In the genomic region with DNA sequence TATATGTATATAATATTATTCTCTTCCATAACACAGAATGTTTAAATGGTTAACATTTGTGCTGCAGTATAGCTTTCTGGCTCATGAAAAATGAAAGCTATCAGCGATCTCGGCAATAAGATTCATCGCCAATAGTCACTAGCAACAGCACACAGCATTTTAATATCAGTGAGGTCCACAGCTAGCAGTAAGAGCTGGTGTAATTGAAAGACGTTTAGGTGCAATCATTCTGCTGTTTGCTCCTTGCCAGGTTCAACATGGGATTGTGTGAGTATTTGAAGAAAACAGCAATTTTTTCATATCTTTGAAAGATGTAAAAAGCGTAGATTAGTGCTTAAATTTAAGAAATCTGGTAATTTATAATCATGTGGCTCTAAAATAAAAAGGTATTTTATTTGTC, we compare ENCODE assay signal across 10 cellular contexts. TPM values are rescaled to one million over a fixed set of nuclear protein-coding genes. Genes with fewer than 3 reads are reported as not detected.
A peak's percentile ranks its signal among the peaks of the same experiment; 100 is the strongest.
DNase-seq lines count a peak whose midpoint lies in the region; ATAC-seq and TF ChIP-seq lines count a peak whose summit lies in the region.
"Had no signal": no experiment of that assay in that cellular context is flagged by ENCODE, and none has a peak within 500 bp of the region (broad histone marks: within the 10 kb centered on the region; RNA-seq: fewer than 3 reads in every experiment).

No MANE protein-coding gene starts in this region.

- H4K20me1 ChIP-seq in Loucy (ENCODE audit: insufficient read depth, low read length, poor library complexity, severe bottlenecking) (peaks cover 75% of the 10 kb centered on the region), PC-3 (ENCODE audit: low read length) (no peaks in the 10 kb centered on the region)

- DNase-seq in BE2C: no peak
- no peak for DNase-seq in T-cell
- DNase-seq in fibroblast of peridontal ligament (ENCODE audit: extremely low read depth): peak; percentile 59
- no peak for DNase-seq in ecto neural progenitor cell (ENCODE audit: low spot score)
- DNase-seq in PC-3: no peak
- DNase-seq: NCI-H226; stimulated activated CD4-positive, alpha-beta T cell treated with anti-CD3 and anti-CD28 coated beads, Interleukin-2, amount 100 ng/mL, for 48 hours had no signal

- H3K79me2 ChIP-seq in Loucy (ENCODE audit: insufficient read depth, low read length): peaks cover 93% of the 10 kb centered on the region
- no peaks in the 10 kb centered on the region for H3K79me2 ChIP-seq in PC-3 (ENCODE audit: low read length)

- H3K4me1 Mint-ChIP-seq in T-cell: peaks cover 82 to 94% (median 84%) of the 10 kb centered on the region in 3 donors

- H3K9me2 ChIP-seq in Loucy (replicated peaks; ENCODE audit: low read depth, low read length) (no peaks in the 10 kb centered on the region), PC-3 (replicated peaks; ENCODE audit: low read length) (no peaks in the 10 kb centered on the region)

- no peak overlapping the region for H2AFZ ChIP-seq in Loucy (ENCODE audit: low read length)
- no peak overlapping the region for H2AFZ ChIP-seq in PC-3 (ENCODE audit: low read length)

- H3K4me1 ChIP-seq in BE2C (no peaks in the 10 kb centered on the region), Loucy (ENCODE audit: insufficient read depth, low read length, poor library complexity, severe bottlenecking) (peaks cover 66% of the 10 kb centered on the region), PC-3 (ENCODE audit: insufficient read depth, low read length) (no peaks in the 10 kb centered on the region)

- no peak overlapping the region for H3K27ac Mint-ChIP-seq in T-cell

- CTCF ChIA-PET in T-cell (lab: Charles Lee) (interaction anchor here in 1 of 2 donors (1.8 to 4.0 kb wide), 2 partner anchors 19 to 269 kb away, joined by 7 to 31 read pairs; a partner anchor contains a TSS), PC-3 (lab: Charles Lee) (no interaction called here)

- no TSS peak for BruUV-seq in PC-3 (replicated peaks; lab: Mats Ljungman, UMichigan)

- peaks cover 6% of the 10 kb centered on the region; the same call in 1 of the 2 replicates for H3F3A ChIP-seq in Loucy (ENCODE audit: low read depth)
- H3F3A ChIP-seq in PC-3 (ENCODE audit: low read length, unreplicated experiment): no peaks in the 10 kb centered on the region

- H3K27me3 ChIP-seq in BE2C (no peaks in the 10 kb centered on the region), Loucy (ENCODE audit: insufficient read depth, low read length, poor library complexity, severe bottlenecking) (no peaks in the 10 kb centered on the region), PC-3 (ENCODE audit: low read length) (no peaks in the 10 kb centered on the region)

- intact Hi-C loops in PC-3 (cut with micrococcal nuclease): no loop called here

- no peaks in the 10 kb centered on the region for H3K36me3 ChIP-seq in BE2C
- H3K36me3 ChIP-seq in Loucy (ENCODE audit: insufficient read depth, low read length): no peaks in the 10 kb centered on the region
- H3K36me3 ChIP-seq in PC-3 (ENCODE audit: low read depth, low read length): no peaks in the 10 kb centered on the region

- H3K4me2 ChIP-seq in Loucy (ENCODE audit: low read depth, low read length, poor library complexity, severe bottlenecking) (peak overlapping the region; percentile 56), PC-3 (ENCODE audit: low read length) (no peak overlapping the region)

- H3K9me3 ChIP-seq in BE2C: no peaks in the 10 kb centered on the region
- no peaks in the 10 kb centered on the region for H3K9me3 ChIP-seq in Loucy (ENCODE audit: insufficient read depth, low read depth, low read length)
- H3K9me3 ChIP-seq in PC-3 (ENCODE audit: low read length): no peaks in the 10 kb centered on the region

- H3K4me3 Mint-ChIP-seq in T-cell: peak overlapping the region; percentile 25 to 67 (median 62)

- TF ChIP-seq CTCF in BE2C (IDR thresholded peaks at IDR 0.05; ENCODE audit: low read depth, low read length) (no peak), Loucy (conservative IDR thresholded peaks at IDR 0.05; ENCODE audit: low read length) (no peak), PC-3 (conservative IDR thresholded peaks at IDR 0.05; ENCODE audit: low read depth, low read length) (no peak)

- POLR2A ChIA-PET in T-cell (lab: Charles Lee): interaction anchor here (0.7 to 0.9 kb wide), 2 partner anchors 18 to 20 kb away, joined by 3 to 4 read pairs; a partner anchor contains a TSS
- POLR2A ChIA-PET in PC-3 (lab: Charles Lee; ENCODE audit: unreplicated experiment): no interaction called here

- H3K27ac ChIP-seq in PC-3 (ENCODE audit: low read length): no peak overlapping the region

- H3K36me3 Mint-ChIP-seq in T-cell: peaks cover 21% of the 10 kb centered on the region

- ATAC-seq in T-cell (replicated peaks in 1 of 4) (no peak), GM18498 (IDR thresholded peaks at IDR 0.05; ENCODE audit: unreplicated experiment) (no peak), PC-3 (no peak), HG02623 (IDR thresholded peaks at IDR 0.05; ENCODE audit: unreplicated experiment) (no peak)

- H3K27me3 Mint-ChIP-seq in T-cell: no peaks in the 10 kb centered on the region

- H3K9ac ChIP-seq in Loucy (ENCODE audit: low read depth, low read length, poor library complexity, severe bottlenecking) (no peak overlapping the region), PC-3 (ENCODE audit: low read length) (no peak overlapping the region)

- H3K4me3 ChIP-seq in BE2C (ENCODE audit: low read depth, low read length): peak overlapping the region; percentile 66
- H3K4me3 ChIP-seq in Loucy (ENCODE audit: low read length, poor library complexity, severe bottlenecking): no peak overlapping the region
- H3K4me3 ChIP-seq in PC-3 (ENCODE audit: low read length): no peak overlapping the region

- H3K9me3 Mint-ChIP-seq in T-cell: no peaks in the 10 kb centered on the region

RNA-seq across cellular contexts. Expression of a gene that starts 20.1 kb away (rescaled TPM):
- polyA plus RNA-seq in BE2C (2012; ENCODE audit: insufficient read depth, insufficient read length, low read depth): 24.5 TPM
- total RNA-seq in T-cell (100 to 1,000 TPM; 101 to 119 (median 109) TPM), PC-3 (2014; rRNA removed) (7.8 and 8.3 TPM in 2 replicates)

Comparison
In these comparisons a context has a peak if more than half of its experiments do, and no peak if none do; other contexts are left out.
1. RNA of a gene that starts 20.1 kb away (total RNA-seq): 101 to 119 TPM in T-cell; 7.8 to 8.3 TPM in PC-3; every median in the first group is over 10 times any median in the second.